In the genomic region with DNA sequence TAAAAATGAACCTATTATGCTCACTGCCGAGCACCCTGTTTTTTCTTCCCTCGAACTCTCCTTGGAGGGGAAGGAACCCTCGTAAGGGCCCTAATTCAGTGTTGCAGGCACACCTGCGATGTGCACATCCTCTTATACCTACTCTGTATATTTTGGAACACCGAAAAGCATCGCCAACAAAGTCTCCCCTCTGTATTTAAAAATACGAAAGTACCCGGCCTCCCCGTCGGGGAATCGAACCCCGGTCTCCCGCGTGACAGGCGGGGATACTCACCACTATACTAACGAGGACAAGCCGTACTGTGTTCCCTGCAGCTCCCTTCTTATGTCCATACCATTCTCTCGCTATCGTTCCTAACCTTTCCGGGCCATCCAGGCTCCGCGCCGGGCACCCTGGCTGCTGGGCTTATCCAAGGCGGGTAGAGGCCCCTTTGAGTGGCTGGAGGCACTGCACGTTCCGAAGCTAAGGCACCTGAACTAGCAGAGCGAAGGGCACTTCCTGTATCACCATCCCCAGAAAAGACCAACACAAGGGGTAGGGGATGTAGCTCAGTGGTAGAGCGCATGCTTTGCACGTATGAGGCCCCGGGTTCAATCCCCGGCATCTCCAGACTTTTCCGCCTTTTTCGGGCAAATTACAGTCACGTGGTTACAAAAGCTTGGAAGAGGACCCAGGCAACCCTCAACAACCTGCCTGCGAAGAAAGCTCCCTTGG, we compare ENCODE assay signal across 1 cellular context.
A peak's percentile ranks its signal among the peaks of the same experiment; 100 is the strongest.
TF ChIP-seq lines count a peak whose summit lies in the region.

No MANE protein-coding gene starts in this region.

TF ChIP-seq in SK-N-SH treated with all-trans-retinoic acid at 6 μM for 48 hours, 23 proteins besides CTCF, POLR2A, EP300 and RAD21 (continued from another document):
- TF ChIP-seq, protein P1, sequence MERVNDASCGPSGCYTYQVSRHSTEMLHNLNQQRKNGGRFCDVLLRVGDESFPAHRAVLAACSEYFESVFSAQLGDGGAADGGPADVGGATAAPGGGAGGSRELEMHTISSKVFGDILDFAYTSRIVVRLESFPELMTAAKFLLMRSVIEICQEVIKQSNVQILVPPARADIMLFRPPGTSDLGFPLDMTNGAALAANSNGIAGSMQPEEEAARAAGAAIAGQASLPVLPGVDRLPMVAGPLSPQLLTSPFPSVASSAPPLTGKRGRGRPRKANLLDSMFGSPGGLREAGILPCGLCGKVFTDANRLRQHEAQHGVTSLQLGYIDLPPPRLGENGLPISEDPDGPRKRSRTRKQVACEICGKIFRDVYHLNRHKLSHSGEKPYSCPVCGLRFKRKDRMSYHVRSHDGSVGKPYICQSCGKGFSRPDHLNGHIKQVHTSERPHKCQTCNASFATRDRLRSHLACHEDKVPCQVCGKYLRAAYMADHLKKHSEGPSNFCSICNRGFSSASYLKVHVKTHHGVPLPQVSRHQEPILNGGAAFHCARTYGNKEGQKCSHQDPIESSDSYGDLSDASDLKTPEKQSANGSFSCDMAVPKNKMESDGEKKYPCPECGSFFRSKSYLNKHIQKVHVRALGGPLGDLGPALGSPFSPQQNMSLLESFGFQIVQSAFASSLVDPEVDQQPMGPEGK (CRISPR knock-in tag; IDR thresholded peaks at IDR 0.05; ENCODE audit: borderline replicate concordance): peak; percentile 73; the same call in 1 of the 2 replicates
- TF ChIP-seq ZNF8 (CRISPR knock-in tag; IDR thresholded peaks at IDR 0.05) (peak; percentile 61; the same call in 1 of the 2 replicates), BACH2 (CRISPR knock-in tag; IDR thresholded peaks at IDR 0.05; ENCODE audit: borderline replicate concordance) (no peak), CSDC2 (CRISPR knock-in tag; IDR thresholded peaks at IDR 0.05) (no peak), RARB (CRISPR knock-in tag; IDR thresholded peaks at IDR 0.05) (no peak), ARNTL (CRISPR knock-in tag; IDR thresholded peaks at IDR 0.05; ENCODE audit: borderline replicate concordance, low read depth) (0 out of 2 replicates have a peak, but pooled peaks have one; percentile 46), GLIS3 (CRISPR knock-in tag; IDR thresholded peaks at IDR 0.05) (peak; percentile 76; the same call in 1 of the 2 replicates), ZFP3 (CRISPR knock-in tag; IDR thresholded peaks at IDR 0.05) (no peak), ZNF565 (CRISPR knock-in tag; conservative IDR thresholded peaks at IDR 0.05; ENCODE audit: low read depth) (peak; percentile 83; the same call in 1 of the 2 replicates), TOX (CRISPR knock-in tag; IDR thresholded peaks at IDR 0.05; ENCODE audit: borderline replicate concordance) (no peak), SNAI2 (CRISPR knock-in tag; IDR thresholded peaks at IDR 0.05) (no peak), ESRRG (CRISPR knock-in tag; IDR thresholded peaks at IDR 0.05) (peak; percentile 83; the same call in 1 of the 2 replicates)
